In genomic region chr22:23913661-23914353, GRCh38 we compare ENCODE assay signal across 1 cellular context.
TF ChIP-seq lines count a peak whose summit lies in the region.

No MANE protein-coding gene starts in this region.

TF ChIP-seq in HepG2, 621 proteins besides CTCF, POLR2A, EP300 and RAD21 (continued from another document and continues in another):
- TF ChIP-seq SNAPC4 (CRISPR knock-in tag; IDR thresholded peaks at IDR 0.05) = no peak
- no peak for TF ChIP-seq ZNF720 (CRISPR knock-in tag; IDR thresholded peaks at IDR 0.05)
- TF ChIP-seq HIVEP1 (CRISPR knock-in tag; IDR thresholded peaks at IDR 0.05) = 0 out of 2 replicates have a peak, but pooled peaks have one; percentile 72
- TF ChIP-seq SP1 (IDR thresholded peaks at IDR 0.05) = no peak
- TF ChIP-seq SP1 (CRISPR knock-in tag; IDR thresholded peaks at IDR 0.05) = peak; percentile 91
- TF ChIP-seq HOXA9 (CRISPR knock-in tag; IDR thresholded peaks at IDR 0.05; ENCODE audit: borderline replicate concordance) = no peak
- peak; percentile 75; the same call in 1 of the 2 replicates for TF ChIP-seq EED (CRISPR knock-in tag; IDR thresholded peaks at IDR 0.05)
- TF ChIP-seq HINFP (CRISPR knock-in tag; IDR thresholded peaks at IDR 0.05; ENCODE audit: low read depth) = no peak; the same call in 1 of the 2 replicates
- no peak for TF ChIP-seq NFKBIZ (CRISPR knock-in tag; IDR thresholded peaks at IDR 0.05)
- TF ChIP-seq ESRRA (CRISPR knock-in tag; IDR thresholded peaks at IDR 0.05; ENCODE audit: low read depth) = no peak
- TF ChIP-seq ZNF138 (CRISPR knock-in tag; IDR thresholded peaks at IDR 0.05; ENCODE audit: low read depth) = 0 out of 2 replicates have a peak, but pooled peaks have one; percentile 65
- TF ChIP-seq CENPX (CRISPR knock-in tag; IDR thresholded peaks at IDR 0.05) = no peak
- no peak for TF ChIP-seq HHEX (CRISPR knock-in tag; IDR thresholded peaks at IDR 0.05)
- TF ChIP-seq EEA1 (CRISPR knock-in tag; IDR thresholded peaks at IDR 0.05; ENCODE audit: borderline replicate concordance) = peak; percentile 70; the same call in 1 of the 2 replicates
- TF ChIP-seq ZNF34 (CRISPR knock-in tag; IDR thresholded peaks at IDR 0.05; ENCODE audit: borderline replicate concordance) = no peak
- TF ChIP-seq HNF1A (IDR thresholded peaks at IDR 0.05; ENCODE audit: low read depth) = no peak
- no peak; the same call in 1 of the 2 replicates for TF ChIP-seq HNF1A (CRISPR knock-in tag; IDR thresholded peaks at IDR 0.05; ENCODE audit: borderline replicate concordance)
- TF ChIP-seq FLYWCH1 (CRISPR knock-in tag; IDR thresholded peaks at IDR 0.05) = no peak
- peak; percentile 68 for TF ChIP-seq ZBTB14 (CRISPR knock-in tag; IDR thresholded peaks at IDR 0.05)
- TF ChIP-seq, protein P1, sequence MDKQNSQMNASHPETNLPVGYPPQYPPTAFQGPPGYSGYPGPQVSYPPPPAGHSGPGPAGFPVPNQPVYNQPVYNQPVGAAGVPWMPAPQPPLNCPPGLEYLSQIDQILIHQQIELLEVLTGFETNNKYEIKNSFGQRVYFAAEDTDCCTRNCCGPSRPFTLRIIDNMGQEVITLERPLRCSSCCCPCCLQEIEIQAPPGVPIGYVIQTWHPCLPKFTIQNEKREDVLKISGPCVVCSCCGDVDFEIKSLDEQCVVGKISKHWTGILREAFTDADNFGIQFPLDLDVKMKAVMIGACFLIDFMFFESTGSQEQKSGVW (CRISPR knock-in tag; IDR thresholded peaks at IDR 0.05; ENCODE audit: borderline replicate concordance) = no peak
- TF ChIP-seq DPF2 (CRISPR knock-in tag; IDR thresholded peaks at IDR 0.05; ENCODE audit: borderline replicate concordance, low read depth) = no peak
- TF ChIP-seq CBX5 (CRISPR knock-in tag; IDR thresholded peaks at IDR 0.05; ENCODE audit: borderline replicate concordance) = peak; percentile 69; the same call in 1 of the 2 replicates
- TF ChIP-seq, protein P2, sequence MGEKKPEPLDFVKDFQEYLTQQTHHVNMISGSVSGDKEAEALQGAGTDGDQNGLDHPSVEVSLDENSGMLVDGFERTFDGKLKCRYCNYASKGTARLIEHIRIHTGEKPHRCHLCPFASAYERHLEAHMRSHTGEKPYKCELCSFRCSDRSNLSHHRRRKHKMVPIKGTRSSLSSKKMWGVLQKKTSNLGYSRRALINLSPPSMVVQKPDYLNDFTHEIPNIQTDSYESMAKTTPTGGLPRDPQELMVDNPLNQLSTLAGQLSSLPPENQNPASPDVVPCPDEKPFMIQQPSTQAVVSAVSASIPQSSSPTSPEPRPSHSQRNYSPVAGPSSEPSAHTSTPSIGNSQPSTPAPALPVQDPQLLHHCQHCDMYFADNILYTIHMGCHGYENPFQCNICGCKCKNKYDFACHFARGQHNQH (CRISPR knock-in tag; IDR thresholded peaks at IDR 0.05) = peak; percentile 78
- TF ChIP-seq, protein P3, sequence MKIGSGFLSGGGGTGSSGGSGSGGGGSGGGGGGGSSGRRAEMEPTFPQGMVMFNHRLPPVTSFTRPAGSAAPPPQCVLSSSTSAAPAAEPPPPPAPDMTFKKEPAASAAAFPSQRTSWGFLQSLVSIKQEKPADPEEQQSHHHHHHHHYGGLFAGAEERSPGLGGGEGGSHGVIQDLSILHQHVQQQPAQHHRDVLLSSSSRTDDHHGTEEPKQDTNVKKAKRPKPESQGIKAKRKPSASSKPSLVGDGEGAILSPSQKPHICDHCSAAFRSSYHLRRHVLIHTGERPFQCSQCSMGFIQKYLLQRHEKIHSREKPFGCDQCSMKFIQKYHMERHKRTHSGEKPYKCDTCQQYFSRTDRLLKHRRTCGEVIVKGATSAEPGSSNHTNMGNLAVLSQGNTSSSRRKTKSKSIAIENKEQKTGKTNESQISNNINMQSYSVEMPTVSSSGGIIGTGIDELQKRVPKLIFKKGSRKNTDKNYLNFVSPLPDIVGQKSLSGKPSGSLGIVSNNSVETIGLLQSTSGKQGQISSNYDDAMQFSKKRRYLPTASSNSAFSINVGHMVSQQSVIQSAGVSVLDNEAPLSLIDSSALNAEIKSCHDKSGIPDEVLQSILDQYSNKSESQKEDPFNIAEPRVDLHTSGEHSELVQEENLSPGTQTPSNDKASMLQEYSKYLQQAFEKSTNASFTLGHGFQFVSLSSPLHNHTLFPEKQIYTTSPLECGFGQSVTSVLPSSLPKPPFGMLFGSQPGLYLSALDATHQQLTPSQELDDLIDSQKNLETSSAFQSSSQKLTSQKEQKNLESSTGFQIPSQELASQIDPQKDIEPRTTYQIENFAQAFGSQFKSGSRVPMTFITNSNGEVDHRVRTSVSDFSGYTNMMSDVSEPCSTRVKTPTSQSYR (CRISPR knock-in tag; IDR thresholded peaks at IDR 0.05; ENCODE audit: borderline replicate concordance) = no peak
- TF ChIP-seq, protein P4, sequence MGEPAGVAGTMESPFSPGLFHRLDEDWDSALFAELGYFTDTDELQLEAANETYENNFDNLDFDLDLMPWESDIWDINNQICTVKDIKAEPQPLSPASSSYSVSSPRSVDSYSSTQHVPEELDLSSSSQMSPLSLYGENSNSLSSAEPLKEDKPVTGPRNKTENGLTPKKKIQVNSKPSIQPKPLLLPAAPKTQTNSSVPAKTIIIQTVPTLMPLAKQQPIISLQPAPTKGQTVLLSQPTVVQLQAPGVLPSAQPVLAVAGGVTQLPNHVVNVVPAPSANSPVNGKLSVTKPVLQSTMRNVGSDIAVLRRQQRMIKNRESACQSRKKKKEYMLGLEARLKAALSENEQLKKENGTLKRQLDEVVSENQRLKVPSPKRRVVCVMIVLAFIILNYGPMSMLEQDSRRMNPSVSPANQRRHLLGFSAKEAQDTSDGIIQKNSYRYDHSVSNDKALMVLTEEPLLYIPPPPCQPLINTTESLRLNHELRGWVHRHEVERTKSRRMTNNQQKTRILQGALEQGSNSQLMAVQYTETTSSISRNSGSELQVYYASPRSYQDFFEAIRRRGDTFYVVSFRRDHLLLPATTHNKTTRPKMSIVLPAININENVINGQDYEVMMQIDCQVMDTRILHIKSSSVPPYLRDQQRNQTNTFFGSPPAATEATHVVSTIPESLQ (CRISPR knock-in tag; conservative IDR thresholded peaks at IDR 0.05) = no peak
- no peak for TF ChIP-seq SATB2 (CRISPR knock-in tag; IDR thresholded peaks at IDR 0.05)
- peak; percentile 66; the same call in 1 of the 2 replicates for TF ChIP-seq NR2C2 (CRISPR knock-in tag; IDR thresholded peaks at IDR 0.05; ENCODE audit: borderline replicate concordance)
- no peak for TF ChIP-seq ONECUT2 (CRISPR knock-in tag; IDR thresholded peaks at IDR 0.05)
- TF ChIP-seq, protein P5, sequence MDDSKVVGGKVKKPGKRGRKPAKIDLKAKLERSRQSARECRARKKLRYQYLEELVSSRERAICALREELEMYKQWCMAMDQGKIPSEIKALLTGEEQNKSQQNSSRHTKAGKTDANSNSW (CRISPR knock-in tag; IDR thresholded peaks at IDR 0.05; ENCODE audit: borderline replicate concordance) = peak; percentile 75; the same call in 1 of the 2 replicates
- TF ChIP-seq POGZ (CRISPR knock-in tag; IDR thresholded peaks at IDR 0.05) = peak; percentile 64; the same call in 1 of the 2 replicates
- no peak for TF ChIP-seq ETS1 (CRISPR knock-in tag; IDR thresholded peaks at IDR 0.05)
- peak; percentile 90 for TF ChIP-seq REPIN1 (CRISPR knock-in tag; IDR thresholded peaks at IDR 0.05; ENCODE audit: borderline replicate concordance, low read depth)
- no peak for TF ChIP-seq ISX (CRISPR knock-in tag; conservative IDR thresholded peaks at IDR 0.05)
- TF ChIP-seq, protein P6, sequence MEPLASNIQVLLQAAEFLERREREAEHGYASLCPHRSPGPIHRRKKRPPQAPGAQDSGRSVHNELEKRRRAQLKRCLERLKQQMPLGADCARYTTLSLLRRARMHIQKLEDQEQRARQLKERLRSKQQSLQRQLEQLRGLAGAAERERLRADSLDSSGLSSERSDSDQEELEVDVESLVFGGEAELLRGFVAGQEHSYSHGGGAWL (CRISPR knock-in tag; IDR thresholded peaks at IDR 0.05) = peak; percentile 52; the same call in 1 of the 2 replicates
- peak; percentile 94; the same call in 1 of the 2 replicates for TF ChIP-seq SRY (CRISPR knock-in tag; IDR thresholded peaks at IDR 0.05)
- TF ChIP-seq HDAC6 (IDR thresholded peaks at IDR 0.05; ENCODE audit: low read depth, low read length) = no peak
- TF ChIP-seq ZNF354B (CRISPR knock-in tag; IDR thresholded peaks at IDR 0.05) = no peak
- TF ChIP-seq ZNF567 (CRISPR knock-in tag; IDR thresholded peaks at IDR 0.05; ENCODE audit: borderline replicate concordance) = no peak
- TF ChIP-seq GATAD1 (CRISPR knock-in tag; IDR thresholded peaks at IDR 0.05) = peak; percentile 87
- TF ChIP-seq ZSCAN29 (CRISPR knock-in tag; conservative IDR thresholded peaks at IDR 0.05) = no peak
